Comparison of ENCODE assay signal across 1 cellular context in genomic region chr19:48933382-48933932, GRCh38.
TF ChIP-seq lines count a peak whose summit lies in the region.

TSS of gene DHDH (plus strand) at chr19:48933699. CDS start at chr19:48933722, 23 bp downstream.

TF ChIP-seq in K562, 482 proteins besides CTCF, POLR2A, EP300 and RAD21 (continued from another document):
- 0 out of 2 replicates have a peak, but pooled peaks have one; percentile 37 for TF ChIP-seq EP400 (IDR thresholded peaks at IDR 0.05)
- no peak for TF ChIP-seq SMAD3 (CRISPR knock-in tag; conservative IDR thresholded peaks at IDR 0.05)
- TF ChIP-seq ZNF609 (CRISPR knock-in tag; IDR thresholded peaks at IDR 0.05; ENCODE audit: borderline replicate concordance), result no peak
- peak; percentile 54 for TF ChIP-seq CCNT2 (IDR thresholded peaks at IDR 0.05; ENCODE audit: borderline replicate concordance, extremely low read depth, insufficient read length, low read depth, low read length)
- TF ChIP-seq ZNF830 (CRISPR knock-in tag; IDR thresholded peaks at IDR 0.05), result no peak
- no peak for TF ChIP-seq CEBPB (tag; IDR thresholded peaks at IDR 0.05)
- no peak for TF ChIP-seq NCOA1 (IDR thresholded peaks at IDR 0.05; ENCODE audit: low read depth)
- no peak for TF ChIP-seq RBM25 (IDR thresholded peaks at IDR 0.05; ENCODE audit: low read depth, low read length, severe bottlenecking)
- 0 out of 2 replicates have a peak, but pooled peaks have one; percentile 38 for TF ChIP-seq ZNF766 (CRISPR knock-in tag; conservative IDR thresholded peaks at IDR 0.05)
- peak; percentile 51 for TF ChIP-seq SMAD4 (CRISPR knock-in tag; conservative IDR thresholded peaks at IDR 0.05)
- TF ChIP-seq CHD1 (IDR thresholded peaks at IDR 0.05; ENCODE audit: low read length), result no peak
- peak; percentile 31; the same call in 1 of the 2 replicates for TF ChIP-seq BCOR (IDR thresholded peaks at IDR 0.05)
- no peak for TF ChIP-seq BRF2 (IDR thresholded peaks at IDR 0.05; ENCODE audit: borderline replicate concordance, insufficient read depth, insufficient read length)
- TF ChIP-seq TAF1 (IDR thresholded peaks at IDR 0.05; ENCODE audit: control insufficient read depth, extremely low read depth, insufficient read depth, low read length, severe bottlenecking), result peak; percentile 68
- TF ChIP-seq RERE (CRISPR knock-in tag; IDR thresholded peaks at IDR 0.05; ENCODE audit: borderline replicate concordance), result no peak
- TF ChIP-seq MTF1 (CRISPR knock-in tag; IDR thresholded peaks at IDR 0.05; ENCODE audit: borderline replicate concordance), result no peak
- no peak for TF ChIP-seq ZNF146 (CRISPR knock-in tag; IDR thresholded peaks at IDR 0.05; ENCODE audit: unreplicated experiment)
- TF ChIP-seq TOE1 (IDR thresholded peaks at IDR 0.05; ENCODE audit: borderline replicate concordance), result peak; percentile 24; the same call in 1 of the 2 replicates
- no peak for TF ChIP-seq TOE1 (CRISPR knock-in tag; IDR thresholded peaks at IDR 0.05; ENCODE audit: borderline replicate concordance, low read depth)
- TF ChIP-seq STAT5A (IDR thresholded peaks at IDR 0.05; ENCODE audit: borderline replicate concordance, low read length), result no peak
- TF ChIP-seq IRF9 (tag; IDR thresholded peaks at IDR 0.05), result no peak
- TF ChIP-seq ETS2 (tag; IDR thresholded peaks at IDR 0.05; ENCODE audit: borderline replicate concordance, poor library complexity, severe bottlenecking), result no peak
- no peak for TF ChIP-seq ATF3 (IDR thresholded peaks at IDR 0.05)
- no peak for TF ChIP-seq ATF3 (CRISPR knock-in tag; conservative IDR thresholded peaks at IDR 0.05)
- peak; percentile 53; the same call in 1 of the 2 replicates for TF ChIP-seq POLR2H (tag; IDR thresholded peaks at IDR 0.05; ENCODE audit: low read depth)
- TF ChIP-seq AFF1 (IDR thresholded peaks at IDR 0.05; ENCODE audit: low read depth in 1 of 2, partially characterized antibody in 2 of 2), result no peak
